21 cellular contexts compared by ENCODE assay signal in the genomic region with DNA sequence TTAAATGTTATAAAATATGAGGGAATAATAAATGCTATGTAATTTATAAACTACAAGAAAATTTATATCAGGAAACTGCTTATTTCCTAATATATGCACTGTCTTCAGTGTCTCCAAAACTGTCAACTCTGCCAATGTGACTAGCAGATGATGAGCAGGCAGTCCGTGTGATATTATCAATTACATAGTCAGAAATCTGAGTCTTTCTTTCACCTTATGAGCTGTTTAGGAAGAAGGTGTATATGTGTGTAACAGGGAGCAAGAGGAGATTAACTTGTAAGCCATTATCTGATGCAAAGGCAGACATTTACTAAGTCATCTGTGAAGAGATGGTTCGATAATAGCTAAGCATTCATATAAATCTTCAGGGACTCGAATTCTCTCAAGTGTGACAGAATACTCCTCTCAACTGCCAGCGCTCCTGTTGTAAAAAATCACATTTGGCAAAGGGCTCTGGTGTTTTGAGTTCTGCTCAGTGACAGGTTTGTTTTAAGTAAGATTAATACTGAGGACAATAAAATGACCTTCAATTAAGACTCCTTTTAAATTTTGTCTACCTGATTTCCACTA.
A peak's percentile ranks its signal among the peaks of the same experiment; 100 is the strongest.
DNase-seq lines count a peak whose midpoint lies in the region; FAIRE-seq and TF ChIP-seq lines count a peak whose summit lies in the region.
"Had no signal": no experiment of that assay in that cellular context is flagged by ENCODE, and none has a peak within 500 bp of the region (broad histone marks: within the 10 kb centered on the region; RNA-seq: fewer than 3 reads in every experiment).

No MANE protein-coding gene starts in this region.

- DNase-seq in HEK293T (ENCODE audit: extremely low spot score) (peak; percentile 13), NCI-H187 treated with DMSO at 0.1 percent for 48 hours (lab: John Stamatoyannopoulos, UW) (peak; percentile 96), RCC 7860 (ENCODE audit: low spot score) (peak; percentile 29), left kidney (ENCODE audit: low read depth, low spot score) (peak; percentile 55), cortex of kidney (lab: John Stamatoyannopoulos, UW) (no peak), KG1 (lab: John Stamatoyannopoulos, UW) (no peak)
- DNase-seq in stimulated activated CD4-positive, alpha-beta T cell treated with anti-CD3 and anti-CD28 coated beads, Interleukin-2, amount 100 ng/mL, for 48 hours, result no peak
- DNase-seq in stimulated activated naive CD4-positive, alpha-beta T cell (lab: John Stamatoyannopoulos, UW), result no peak
- DNase-seq: activated naive CD8-positive, alpha-beta T cell treated with anti-CD3 and anti-CD28 coated beads, Interleukin-2, amount 10 ng/mL, durations not matched to agents 7 days and 5 days; CD8-positive, alpha-beta memory T cell; colonic mucosa; immature natural killer cell; naive B cell; NCI-H1048; NCI-H748 treated with DMSO at 0.1 percent for 48 hours; pancreas; PC-3; sigmoid colon; stimulated activated naive B cell treated with anti-CD40 and anti-IgM and Interleukin-4, amounts not matched to agents 10 μg/mL and 1 μg/mL and 100 μg/mL, for 72 hours; transverse colon had no signal

- CTCF ChIA-PET in HEK293T (lab: Yijun Ruan, JAX), result no interaction called here

- POLR2A ChIA-PET in HEK293T (lab: Yijun Ruan, JAX), result no interaction called here

- peak; percentile 82 for FAIRE-seq in RCC 7860 (lab: Jason Lieb, UNC)
- FAIRE-seq: K562, pancreas had no signal

TF ChIP-seq in HEK293T, 16 proteins besides CTCF, POLR2A, EP300 and RAD21:
- no peak for TF ChIP-seq FOXK2 (IDR thresholded peaks at IDR 0.05)
- TF ChIP-seq, protein P1, sequence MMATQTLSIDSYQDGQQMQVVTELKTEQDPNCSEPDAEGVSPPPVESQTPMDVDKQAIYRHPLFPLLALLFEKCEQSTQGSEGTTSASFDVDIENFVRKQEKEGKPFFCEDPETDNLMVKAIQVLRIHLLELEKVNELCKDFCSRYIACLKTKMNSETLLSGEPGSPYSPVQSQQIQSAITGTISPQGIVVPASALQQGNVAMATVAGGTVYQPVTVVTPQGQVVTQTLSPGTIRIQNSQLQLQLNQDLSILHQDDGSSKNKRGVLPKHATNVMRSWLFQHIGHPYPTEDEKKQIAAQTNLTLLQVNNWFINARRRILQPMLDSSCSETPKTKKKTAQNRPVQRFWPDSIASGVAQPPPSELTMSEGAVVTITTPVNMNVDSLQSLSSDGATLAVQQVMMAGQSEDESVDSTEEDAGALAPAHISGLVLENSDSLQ (IDR thresholded peaks at IDR 0.05), result peak; percentile 86
- peak; percentile 60 for TF ChIP-seq CTBP1 (IDR thresholded peaks at IDR 0.05; ENCODE audit: borderline replicate concordance)

Comparison
In these comparisons a context has a peak if more than half of its experiments do, and no peak if none do; other contexts are left out.
1. DNase-seq: peak in HEK293T (single experiment), NCI-H187 treated with DMSO at 0.1 percent for 48 hours (single experiment), RCC 7860 (single experiment) and left kidney (single experiment); none in cortex of kidney (single experiment), KG1 (single experiment), stimulated activated CD4-positive, alpha-beta T cell treated with anti-CD3 and anti-CD28 coated beads, Interleukin-2, amount 100 ng/mL, for 48 hours (0 of 2) and stimulated activated naive CD4-positive, alpha-beta T cell (0 of 6).